16 cellular contexts compared by ENCODE assay signal in the genomic region with DNA sequence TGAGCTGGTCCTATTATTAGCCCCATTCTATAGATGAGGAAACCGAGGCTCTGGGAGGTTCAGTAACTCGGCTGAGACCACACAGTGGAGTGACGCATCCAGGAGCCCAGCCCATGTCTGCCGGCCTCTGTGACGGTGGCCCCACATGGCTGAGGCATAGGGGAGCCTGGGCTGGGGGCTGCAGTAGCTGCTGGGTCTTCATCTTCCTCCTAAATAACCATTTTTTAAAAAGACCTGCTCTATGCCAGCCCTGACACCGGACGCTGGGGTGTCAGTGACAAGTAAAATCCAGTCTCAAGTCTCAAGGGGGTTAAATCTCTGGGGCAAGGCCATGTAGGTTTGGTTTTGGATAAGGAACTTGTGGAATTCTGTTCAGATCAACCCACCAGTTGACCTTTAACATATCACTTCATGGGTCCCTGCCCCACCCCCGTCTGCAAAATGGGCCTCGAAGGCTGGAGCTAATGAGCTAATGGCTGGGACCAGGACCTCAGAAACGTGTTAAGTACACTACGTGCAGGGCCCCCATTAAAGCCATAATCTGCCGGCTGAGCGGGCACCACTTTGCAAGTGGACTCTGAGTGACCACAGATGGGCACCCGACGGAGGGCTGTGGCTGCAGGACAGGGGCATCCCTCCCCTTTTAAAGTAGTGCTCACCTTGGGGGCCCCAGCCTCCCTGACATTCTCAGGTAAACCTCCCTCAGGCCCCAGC.
DNase-seq lines count a peak whose midpoint lies in the region; ATAC-seq and TF ChIP-seq lines count a peak whose summit lies in the region.
"Had no signal": no experiment of that assay in that cellular context is flagged by ENCODE, and none has a peak within 500 bp of the region (broad histone marks: within the 10 kb centered on the region; RNA-seq: fewer than 3 reads in every experiment).

No MANE protein-coding gene starts in this region.

- H3K36me3 ChIP-seq in tibial artery, result no peaks in the 10 kb centered on the region
- H3K36me3 ChIP-seq: heart right ventricle, vagina had no signal

- TF ChIP-seq CTCF in RWPE1 (conservative IDR thresholded peaks at IDR 0.05; ENCODE audit: low read depth) (no peak), tibial artery (IDR thresholded peaks at IDR 0.05) (no peak)

- no peaks in the 10 kb centered on the region for H3K9me3 ChIP-seq in tibial artery
- H3K9me3 ChIP-seq: heart right ventricle, vagina had no signal

- intact Hi-C loops in tibial artery (cut with DNase I; ENCODE audit: low total_unique reads), result no loop called here

- DNase-seq in activated effector memory CD4-positive, alpha-beta T cell treated with anti-CD3 and anti-CD28 coated beads, Interleukin-2, amount 50 U/mL, for 16 hours, result peak; percentile 54
- no peak for DNase-seq in activated effector memory CD4-positive, alpha-beta T cell treated with Interleukin-2 at 50 U/mL for 16 hours
- no peak for DNase-seq in RWPE1 (ENCODE audit: low spot score)
- DNase-seq in left lobe of liver (ENCODE audit: low spot score), result peak; percentile 31
- peak; percentile 7 to 12 for DNase-seq in tibial artery
- no peak for DNase-seq in NCI-H748 treated with DMSO at 0.1 percent for 48 hours (lab: John Stamatoyannopoulos, UW)
- DNase-seq: activated CD4-positive, alpha-beta T cell treated with anti-CD3 and anti-CD28 coated beads, Interleukin-2, amount 10 ng/mL, durations not matched to agents 24 days and 14 days; GDM1; naive B cell; NCI-H226; small intestine; stimulated activated CD4-positive, alpha-beta T cell treated with anti-CD3 and anti-CD28 coated beads, Interleukin-4, amount 100 ng/mL, for 1 hour had no signal

- H3K4me1 ChIP-seq in tibial artery, result peaks cover 0 to 11% (median under 1%) of the 10 kb centered on the region in 4 donors

- CTCF ChIA-PET in RWPE1 (lab: Yijun Ruan, JAX), result interaction anchor here (0.6 to 1.1 kb wide), 5 partner anchors 13 to 151 kb away, joined by 3 to 4 read pairs (median 3); a partner anchor contains a TSS

- POLR2A ChIA-PET in RWPE1 (lab: Yijun Ruan, JAX; ENCODE audit: low non-redundant PET), result no interaction called here

- no peak overlapping the region for H3K4me3 ChIP-seq in tibial artery
- H3K4me3 ChIP-seq: heart right ventricle, vagina had no signal

- H3K27me3 ChIP-seq in tibial artery, result no peaks in the 10 kb centered on the region
- H3K27me3 ChIP-seq: vagina had no signal

- ATAC-seq in left lobe of liver (no peak), GM21526 (IDR thresholded peaks at IDR 0.05; ENCODE audit: low FRiP score, unreplicated experiment) (no peak), GM21528 (IDR thresholded peaks at IDR 0.05; ENCODE audit: low FRiP score, unreplicated experiment) (no peak)

- H3K27ac ChIP-seq in RWPE1 (peak overlapping the region; percentile 90), tibial artery (no peak overlapping the region)
- H3K27ac ChIP-seq: heart right ventricle, vagina had no signal

Comparison
In these comparisons a context has a peak if more than half of its experiments do, and no peak if none do; other contexts are left out.
1. DNase-seq: peak in activated effector memory CD4-positive, alpha-beta T cell treated with anti-CD3 and anti-CD28 coated beads, Interleukin-2, amount 50 U/mL, for 16 hours (single experiment), left lobe of liver (single experiment) and tibial artery (2 of 2); none in activated effector memory CD4-positive, alpha-beta T cell treated with Interleukin-2 at 50 U/mL for 16 hours (single experiment), RWPE1 (single experiment) and NCI-H748 treated with DMSO at 0.1 percent for 48 hours (single experiment).